In genomic region chr21:29056005-29056404, GRCh38 we compare ENCODE assay signal across 24 cellular contexts. TPM values are rescaled to one million over a fixed set of nuclear protein-coding genes. Genes with fewer than 3 reads are reported as not detected.
DNase-seq lines count a peak whose midpoint lies in the region; ATAC-seq, FAIRE-seq and TF ChIP-seq lines count a peak whose summit lies in the region.
"Had no signal": no experiment of that assay in that cellular context is flagged by ENCODE, and none has a peak within 500 bp of the region (broad histone marks: within the 10 kb centered on the region; RNA-seq: fewer than 3 reads in every experiment).

No MANE protein-coding gene starts in this region.

- DNase-seq in activated naive CD8-positive, alpha-beta T cell treated with anti-CD3 and anti-CD28 coated beads for 36 hours = no peak
- no peak for DNase-seq in activated naive CD8-positive, alpha-beta T cell treated with anti-CD3 and anti-CD28 coated beads, Interleukin-2, amount 50 U/mL, for 24 hours
- DNase-seq in NCI-H82 (lab: John Stamatoyannopoulos, UW) = peak; percentile 88
- DNase-seq in epithelial cell of prostate (ENCODE audit: low read depth, low spot score) = no peak
- DNase-seq in urothelium cell line (ENCODE audit: low spot score) = no peak
- DNase-seq in mesothelial cell of epicardium (ENCODE audit: low spot score in 2 of 2, unreplicated experiment in 2 of 2) = no peak
- DNase-seq in HEK293T (ENCODE audit: extremely low spot score) = no peak
- no peak for DNase-seq in NCI-H2196 (lab: John Stamatoyannopoulos, UW; ENCODE audit: unreplicated experiment)
- DNase-seq: ACHN; activated CD4-positive, alpha-beta T cell treated with anti-CD3 and anti-CD28 coated beads for 4 hours; activated CD8-positive, alpha-beta memory T cell treated with anti-CD3 and anti-CD28 coated beads, Interleukin-2, amount 10 ng/mL, durations not matched to agents 7 days and 5 days; adrenal gland; DMS153; dorsolateral prefrontal cortex; erythroblast; Kasumi-1; NCI-H1417; NCI-H446; Right ventricle myocardium superior; stimulated activated CD4-positive, alpha-beta T cell treated with anti-CD3 and anti-CD28 coated beads, Interleukin-4, amount 100 ng/mL, for 4 hours; substantia nigra had no signal

- peaks cover 25% of the 10 kb centered on the region for H3K36me3 Mint-ChIP-seq in activated naive CD8-positive, alpha-beta T cell treated with anti-CD3 and anti-CD28 coated beads for 36 hours
- peaks cover 43% of the 10 kb centered on the region for H3K36me3 Mint-ChIP-seq in activated naive CD8-positive, alpha-beta T cell treated with anti-CD3 and anti-CD28 coated beads, Interleukin-2, amount 50 U/mL, for 24 hours (ENCODE audit: low read depth)
- H3K36me3 Mint-ChIP-seq in mesothelial cell of epicardium = peaks cover 24% of the 10 kb centered on the region

- no peaks in the 10 kb centered on the region for H3K27me3 Mint-ChIP-seq in activated naive CD8-positive, alpha-beta T cell treated with anti-CD3 and anti-CD28 coated beads for 36 hours
- no peaks in the 10 kb centered on the region for H3K27me3 Mint-ChIP-seq in activated naive CD8-positive, alpha-beta T cell treated with anti-CD3 and anti-CD28 coated beads, Interleukin-2, amount 50 U/mL, for 24 hours
- H3K27me3 Mint-ChIP-seq in mesothelial cell of epicardium (ENCODE audit: low read depth) = no peaks in the 10 kb centered on the region
- H3K27me3 Mint-ChIP-seq: activated CD8-positive, alpha-beta memory T cell treated with anti-CD3 and anti-CD28 coated beads, Interleukin-2, amount 10 ng/mL, durations not matched to agents 7 days and 5 days had no signal

- CTCF ChIA-PET in HEK293T (lab: Yijun Ruan, JAX) = no interaction called here

- H3K4me3 Mint-ChIP-seq in activated naive CD8-positive, alpha-beta T cell treated with anti-CD3 and anti-CD28 coated beads for 36 hours = no peak overlapping the region
- no peak overlapping the region for H3K4me3 Mint-ChIP-seq in activated naive CD8-positive, alpha-beta T cell treated with anti-CD3 and anti-CD28 coated beads, Interleukin-2, amount 50 U/mL, for 24 hours
- H3K4me3 Mint-ChIP-seq in mesothelial cell of epicardium = no peak overlapping the region
- H3K4me3 Mint-ChIP-seq: activated CD8-positive, alpha-beta memory T cell treated with anti-CD3 and anti-CD28 coated beads, Interleukin-2, amount 10 ng/mL, durations not matched to agents 7 days and 5 days; CD14-positive monocyte; neural progenitor cell had no signal

- peak overlapping the region; percentile 38 for H3K27ac Mint-ChIP-seq in activated naive CD8-positive, alpha-beta T cell treated with anti-CD3 and anti-CD28 coated beads for 36 hours
- no peak overlapping the region for H3K27ac Mint-ChIP-seq in activated naive CD8-positive, alpha-beta T cell treated with anti-CD3 and anti-CD28 coated beads, Interleukin-2, amount 50 U/mL, for 24 hours
- no peak overlapping the region for H3K27ac Mint-ChIP-seq in mesothelial cell of epicardium
- H3K27ac Mint-ChIP-seq: neural progenitor cell had no signal

- peak overlapping the region; percentile 25 for H3K27ac ChIP-seq in epithelial cell of prostate
- H3K27ac ChIP-seq: adrenal gland, neural progenitor cell, prostate gland had no signal

- H3K4me1 Mint-ChIP-seq in activated naive CD8-positive, alpha-beta T cell treated with anti-CD3 and anti-CD28 coated beads for 36 hours = peaks cover 4% of the 10 kb centered on the region
- peaks cover 1% of the 10 kb centered on the region for H3K4me1 Mint-ChIP-seq in activated naive CD8-positive, alpha-beta T cell treated with anti-CD3 and anti-CD28 coated beads, Interleukin-2, amount 50 U/mL, for 24 hours
- H3K4me1 Mint-ChIP-seq in mesothelial cell of epicardium = no peaks in the 10 kb centered on the region
- H3K4me1 Mint-ChIP-seq: activated CD8-positive, alpha-beta memory T cell treated with anti-CD3 and anti-CD28 coated beads, Interleukin-2, amount 10 ng/mL, durations not matched to agents 7 days and 5 days; CD14-positive monocyte; neural progenitor cell had no signal

- TF ChIP-seq CTCF in mesothelial cell of epicardium (IDR thresholded peaks at IDR 0.05; ENCODE audit: unreplicated experiment) = no peak

- H3K9me3 Mint-ChIP-seq in activated naive CD8-positive, alpha-beta T cell treated with anti-CD3 and anti-CD28 coated beads for 36 hours = no peaks in the 10 kb centered on the region
- H3K9me3 Mint-ChIP-seq in activated naive CD8-positive, alpha-beta T cell treated with anti-CD3 and anti-CD28 coated beads, Interleukin-2, amount 50 U/mL, for 24 hours = no peaks in the 10 kb centered on the region
- no peaks in the 10 kb centered on the region for H3K9me3 Mint-ChIP-seq in mesothelial cell of epicardium
- H3K9me3 Mint-ChIP-seq: neural progenitor cell had no signal

- no peak for ATAC-seq in activated naive CD8-positive, alpha-beta T cell treated with anti-CD3 and anti-CD28 coated beads, Interleukin-2, amount 50 U/mL, for 24 hours
- ATAC-seq: activated CD8-positive, alpha-beta memory T cell treated with anti-CD3 and anti-CD28 coated beads, Interleukin-2, amount 10 ng/mL, durations not matched to agents 7 days and 5 days had no signal

- peak; percentile 17 for FAIRE-seq in urothelium cell line (lab: Jason Lieb, UNC)

- POLR2A ChIA-PET in HEK293T (lab: Yijun Ruan, JAX) = no interaction called here

TF ChIP-seq in HEK293T, 16 proteins besides CTCF, POLR2A, EP300 and RAD21:
- no peak for TF ChIP-seq LEF1 (IDR thresholded peaks at IDR 0.05; ENCODE audit: borderline replicate concordance)
- no peak for TF ChIP-seq TARDBP (IDR thresholded peaks at IDR 0.05)
- TF ChIP-seq FOXK2 (IDR thresholded peaks at IDR 0.05) = no peak
- TF ChIP-seq SP1 (IDR thresholded peaks at IDR 0.05) = no peak
- TF ChIP-seq PKNOX1 (IDR thresholded peaks at IDR 0.05) = no peak
- no peak for TF ChIP-seq NFRKB (IDR thresholded peaks at IDR 0.05)
- no peak for TF ChIP-seq ELF4 (IDR thresholded peaks at IDR 0.05)
- TF ChIP-seq FOXA1 (IDR thresholded peaks at IDR 0.05) = no peak
- no peak for TF ChIP-seq CTBP1 (IDR thresholded peaks at IDR 0.05; ENCODE audit: borderline replicate concordance)
- TF ChIP-seq HDGF (IDR thresholded peaks at IDR 0.05; ENCODE audit: borderline replicate concordance) = no peak

RNA-seq across cellular contexts. Expression of gene CCT8, which starts 17.4 kb away (rescaled TPM):
- 100 to 1,000 TPM; 504 to 510 TPM for total RNA-seq in activated naive CD8-positive, alpha-beta T cell treated with anti-CD3 and anti-CD28 coated beads for 36 hours
- 166 to 174 TPM (median 171 TPM) in 3 replicates for total RNA-seq in mesothelial cell of epicardium

RNA-seq across cellular contexts. Expression of gene USP16, which starts 31.5 kb away (rescaled TPM):
- total RNA-seq in activated naive CD8-positive, alpha-beta T cell treated with anti-CD3 and anti-CD28 coated beads for 36 hours = 10 to 100 TPM; 59.0 to 61.6 TPM
- 30.8 to 32.0 TPM (median 31.4 TPM) in 3 replicates for total RNA-seq in mesothelial cell of epicardium

RNA-seq across cellular contexts. Expression of gene RWDD2B, which starts 36.9 kb away (rescaled TPM):
- 10 to 100 TPM; 24.3 to 24.5 TPM for total RNA-seq in activated naive CD8-positive, alpha-beta T cell treated with anti-CD3 and anti-CD28 coated beads for 36 hours
- 8.5 to 10.0 TPM (median 10.0 TPM) in 3 replicates for total RNA-seq in mesothelial cell of epicardium
